Comparison of ENCODE assay signal across 8 cellular contexts in genomic region chr19:29672933-29673336, GRCh38. TPM values are rescaled to one million over a fixed set of nuclear protein-coding genes. Genes with fewer than 3 reads are reported as not detected.
A peak's percentile ranks its signal among the peaks of the same experiment; 100 is the strongest.
DNase-seq lines count a peak whose midpoint lies in the region; ATAC-seq and TF ChIP-seq lines count a peak whose summit lies in the region.

No MANE protein-coding gene starts in this region.

- no peak for TF ChIP-seq CTCF in stomach (IDR thresholded peaks at IDR 0.05)

- H3K4me3 Mint-ChIP-seq in activated CD8-positive, alpha-beta T cell treated with anti-CD3 and anti-CD28 coated beads, Interleukin-2, amount 10 ng/mL, durations not matched to agents 7 days and 5 days = peak overlapping the region; percentile 58

- intact Hi-C loops in stomach (cut with DNase I; ENCODE audit: low total_unique reads) = no loop called here

- 78 to 84% (median 83%) methylated on average over 10 to 11 of the region's 11 CpGs for WGBS in stomach, 5 donors

- peaks cover 41 to 87% (median 75%) of the 10 kb centered on the region in 4 donors for H3K4me1 ChIP-seq in stomach

- peak; percentile 2 for DNase-seq in AG08396 (ENCODE audit: low spot score)
- DNase-seq in activated CD8-positive, alpha-beta T cell treated with anti-CD3 and anti-CD28 coated beads, Interleukin-2, amount 10 ng/mL, durations not matched to agents 7 days and 5 days = peak; percentile 89
- DNase-seq in mesenteric fat pad (ENCODE audit: low spot score) = peak; percentile 53
- peak; percentile 41 for DNase-seq in stomach
- DNase-seq in SW 1271 (lab: John Stamatoyannopoulos, UW) = no peak

- H3K9me3 ChIP-seq in stomach = no peaks in the 10 kb centered on the region

- no peak for TF ChIP-seq POLR2A in stomach (IDR thresholded peaks at IDR 0.05)

- no peak overlapping the region for H3K4me3 ChIP-seq in stomach

- TF ChIP-seq EP300 in stomach (IDR thresholded peaks at IDR 0.05) = no peak

- H3K36me3 Mint-ChIP-seq in activated CD8-positive, alpha-beta T cell treated with anti-CD3 and anti-CD28 coated beads, Interleukin-2, amount 10 ng/mL, durations not matched to agents 7 days and 5 days (ENCODE audit: low read depth) = peaks cover 84% of the 10 kb centered on the region

- ATAC-seq in HG02571 (IDR thresholded peaks at IDR 0.05; ENCODE audit: unreplicated experiment) (peak; percentile 34), HG03039 (IDR thresholded peaks at IDR 0.05; ENCODE audit: unreplicated experiment) (no peak), GM18873 (IDR thresholded peaks at IDR 0.05; ENCODE audit: low FRiP score, unreplicated experiment) (no peak)
- peak; percentile 77 for ATAC-seq in activated CD8-positive, alpha-beta T cell treated with anti-CD3 and anti-CD28 coated beads, Interleukin-2, amount 10 ng/mL, durations not matched to agents 7 days and 5 days

- H3K27me3 ChIP-seq in stomach = no peaks in the 10 kb centered on the region

- peak overlapping the region in 4 of 5 donors; percentile 44 to 90 (median 60) for H3K27ac ChIP-seq in stomach

- H3K27me3 Mint-ChIP-seq in activated CD8-positive, alpha-beta T cell treated with anti-CD3 and anti-CD28 coated beads, Interleukin-2, amount 10 ng/mL, durations not matched to agents 7 days and 5 days (ENCODE audit: low read depth) = no peaks in the 10 kb centered on the region

- POLR2A ChIA-PET in activated CD8-positive, alpha-beta T cell treated with anti-CD3 and anti-CD28 coated beads, Interleukin-2, amount 10 ng/mL, durations not matched to agents 7 days and 5 days (lab: Charles Lee) = interaction anchor here (0.8 to 3.6 kb wide), 7 partner anchors 9 to 67 kb away, joined by 3 to 45 read pairs (median 16); partner anchors contain the start of genes C19orf12 and POP4

- CTCF ChIA-PET in activated CD8-positive, alpha-beta T cell treated with anti-CD3 and anti-CD28 coated beads, Interleukin-2, amount 10 ng/mL, durations not matched to agents 7 days and 5 days (lab: Charles Lee) = interaction anchor here (1.6 to 4.8 kb wide), 9 partner anchors 7 to 64 kb away, joined by 5 to 97 read pairs (median 29); partner anchors contain the start of genes C19orf12, PLEKHF1 and POP4

- peaks cover 92% of the 10 kb centered on the region for H3K4me1 Mint-ChIP-seq in activated CD8-positive, alpha-beta T cell treated with anti-CD3 and anti-CD28 coated beads, Interleukin-2, amount 10 ng/mL, durations not matched to agents 7 days and 5 days (ENCODE audit: low read depth)

- H3K36me3 ChIP-seq in stomach = peaks cover 30 to 47% (median 39%) of the 10 kb centered on the region in 4 donors

- H3K27ac Mint-ChIP-seq in activated CD8-positive, alpha-beta T cell treated with anti-CD3 and anti-CD28 coated beads, Interleukin-2, amount 10 ng/mL, durations not matched to agents 7 days and 5 days = peak overlapping the region; percentile 87

- no peaks in the 10 kb centered on the region for H3K9me3 Mint-ChIP-seq in activated CD8-positive, alpha-beta T cell treated with anti-CD3 and anti-CD28 coated beads, Interleukin-2, amount 10 ng/mL, durations not matched to agents 7 days and 5 days (ENCODE audit: insufficient read depth)

RNA-seq across cellular contexts. Expression of gene PLEKHF1, which starts 7.7 kb away (rescaled TPM):
- total RNA-seq in activated CD8-positive, alpha-beta T cell treated with anti-CD3 and anti-CD28 coated beads, Interleukin-2, amount 10 ng/mL, durations not matched to agents 7 days and 5 days = 10 to 100 TPM; 46.0 to 47.7 TPM
- total RNA-seq in mesenteric fat pad = 9.1 TPM
- total RNA-seq in stomach = 10 to 100 TPM in 1 of 5 donors, 1 to 10 TPM in 4; 1.8 to 13.6 (median 6.1) TPM
- 1 to 10 TPM; 5.2 to 8.4 (median 6.7) TPM for polyA plus RNA-seq in stomach

RNA-seq across cellular contexts. Expression of gene C19orf12, which starts 42.1 kb away (rescaled TPM):
- 10 to 100 TPM; 38.7 to 41.0 TPM for total RNA-seq in activated CD8-positive, alpha-beta T cell treated with anti-CD3 and anti-CD28 coated beads, Interleukin-2, amount 10 ng/mL, durations not matched to agents 7 days and 5 days
- 148 TPM for total RNA-seq in mesenteric fat pad
- 10 to 100 TPM in 4 of 5 donors, 1 to 10 TPM in 1; 4.6 to 67.2 (median 33.0) TPM for total RNA-seq in stomach
- polyA plus RNA-seq in stomach = 10 to 100 TPM in 2 of 3 donors, 1 to 10 TPM in 1; 9.9 to 15.3 (median 13.7) TPM

Comparison
In these comparisons a context has a peak if more than half of its experiments do, and no peak if none do; other contexts are left out.
1. DNase-seq: peak in AG08396 (single experiment), activated CD8-positive, alpha-beta T cell treated with anti-CD3 and anti-CD28 coated beads, Interleukin-2, amount 10 ng/mL, durations not matched to agents 7 days and 5 days (single experiment), mesenteric fat pad (single experiment) and stomach (single experiment); none in SW 1271 (0 of 2).
2. ATAC-seq: peak in HG02571 (single experiment) and activated CD8-positive, alpha-beta T cell treated with anti-CD3 and anti-CD28 coated beads, Interleukin-2, amount 10 ng/mL, durations not matched to agents 7 days and 5 days (single experiment); none in HG03039 (single experiment) and GM18873 (single experiment).